In the genomic region with DNA sequence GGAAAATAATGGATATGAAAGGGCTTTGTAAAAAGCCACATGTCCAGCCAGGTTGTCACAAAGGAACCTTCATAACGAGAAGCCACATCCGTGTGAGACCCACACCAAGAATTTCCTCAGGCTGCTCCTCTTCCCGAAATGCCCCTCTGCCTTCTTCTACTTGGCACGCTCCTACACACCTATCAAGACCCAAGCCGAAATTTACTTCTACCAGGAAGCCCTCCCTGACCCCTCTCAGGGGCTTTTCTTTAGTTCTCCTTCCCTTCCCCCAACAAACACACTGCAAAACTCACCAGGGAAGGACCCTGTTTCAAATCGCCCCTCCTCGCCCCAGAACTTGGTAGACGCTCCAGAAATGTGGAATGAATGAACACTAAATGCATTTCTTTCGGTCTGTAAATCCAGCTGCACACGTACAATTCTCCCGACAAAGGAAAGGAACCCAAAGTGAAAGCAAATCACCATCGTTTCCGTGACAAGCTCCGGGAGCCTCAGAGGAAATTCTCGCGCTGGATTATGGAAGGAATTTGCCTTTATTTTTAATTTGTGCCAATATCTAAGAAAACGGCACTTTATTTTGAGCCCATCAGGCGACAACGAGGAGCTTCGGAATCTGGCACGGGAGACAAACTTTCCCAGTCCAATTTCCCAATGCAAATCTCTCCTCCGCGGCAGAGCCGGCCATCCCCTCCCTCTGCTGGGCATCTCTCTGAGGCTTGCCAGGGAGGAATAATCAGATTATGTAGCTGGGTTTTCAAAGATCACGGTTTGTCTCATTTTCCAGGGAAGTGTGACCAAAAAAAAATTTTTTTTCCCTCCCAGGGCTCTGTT, we compare ENCODE assay signal across 8 cellular contexts. TPM values are rescaled to one million over a fixed set of nuclear protein-coding genes. Genes with fewer than 3 reads are reported as not detected.
DNase-seq lines count a peak whose midpoint lies in the region; ATAC-seq, FAIRE-seq and TF ChIP-seq lines count a peak whose summit lies in the region.

No MANE protein-coding gene starts in this region.

- no peak for FAIRE-seq in H1 (lab: Jason Lieb, UNC)

- no peak overlapping the region for H3K23ac ChIP-seq in H1 (ENCODE audit: insufficient read length)

- H3K4me2 ChIP-seq in BLaER1 treated with 17β-estradiol and CSF1 and Interleukin-3, amounts not matched to agents 10 nM and 100 nM: peak overlapping the region; percentile 67 to 86 (median 81)
- peak overlapping the region; percentile 32 to 44; a peak in 1 of 4 replicates for H3K4me2 ChIP-seq in H1 (ENCODE audit: insufficient read depth in 1 of 2, low read depth in 2 of 2, low read length in 2 of 2)

- no peak overlapping the region for H2BK15ac ChIP-seq in H1 (ENCODE audit: low read length)

- POLR2A ChIA-PET in H1 (lab: Charles Lee; ENCODE audit: partially characterized antibody): interaction anchor here (0.5 to 1.1 kb wide), 4 partner anchors 9 to 243 kb away, joined by 3 read pairs; no protein-coding TSS in a partner anchor

- no peak overlapping the region for H2AK5ac ChIP-seq in H1 (ENCODE audit: low read depth, low read length)

- H3K4me3 Mint-ChIP-seq in nephron progenitor cell: peak overlapping the region; percentile 64

- no peak overlapping the region for H4K8ac ChIP-seq in H1 (ENCODE audit: extremely low read depth, insufficient read depth, low read length)

- no peaks in the 10 kb centered on the region for H3K9me3 ChIP-seq in BLaER1 treated with 17β-estradiol and CSF1 and Interleukin-3, amounts not matched to agents 10 nM and 100 nM (replicated peaks in 1 of 11)
- H3K9me3 ChIP-seq in H1 (ENCODE audit: insufficient read depth in 2 of 2, low read depth in 1 of 2, low read length in 1 of 2): no peaks in the 10 kb centered on the region

- H3K4me1 Mint-ChIP-seq in nephron progenitor cell: peaks cover 39% of the 10 kb centered on the region

- H3K27ac Mint-ChIP-seq in nephron progenitor cell: no peak overlapping the region

- TF ChIP-seq CTCF in NB4 (IDR thresholded peaks at IDR 0.05; ENCODE audit: low read depth, low read length): no peak
- no peak for TF ChIP-seq CTCF in H1 (IDR thresholded peaks at IDR 0.05; ENCODE audit: control extremely low read depth in 1 of 3, insufficient read depth in 1 of 3, low read depth in 1 of 3, low read length in 3 of 3)
- no peak for TF ChIP-seq CTCF in nephron progenitor cell (IDR thresholded peaks at IDR 0.05)

- CTCF ChIA-PET in H1 (lab: Charles Lee; ENCODE audit: partially characterized antibody): interaction anchor here (0.6 to 1.7 kb wide), 7 partner anchors 22 to 697 kb away, joined by 3 to 6 read pairs (median 3); no protein-coding TSS in a partner anchor

- H3K27me3 ChIP-seq in BLaER1 treated with 17β-estradiol and CSF1 and Interleukin-3, amounts not matched to agents 10 nM and 100 nM: peaks cover 46 to 73% (median 69%) of the 10 kb centered on the region in 11 experiments
- peaks cover 0 to 21% (median 17%) of the 10 kb centered on the region in 4 experiments; a peak in 6 of 7 replicates for H3K27me3 ChIP-seq in H1 (replicated peaks in 1 of 4; ENCODE audit: control insufficient read depth in 3 of 4, extremely low read depth in 1 of 4, insufficient read depth in 3 of 4, low read length in 3 of 4)

- H3K18ac ChIP-seq in H1 (ENCODE audit: extremely low read depth, low read length): no peak overlapping the region; the same call in 1 of the 2 replicates

- peak overlapping the region; percentile 42 to 72 (median 54) for H3K4me3 ChIP-seq in BLaER1 treated with 17β-estradiol and CSF1 and Interleukin-3, amounts not matched to agents 10 nM and 100 nM
- H3K4me3 ChIP-seq in NB4 (ENCODE audit: low read depth, low read length): peak overlapping the region; percentile 52
- H3K4me3 ChIP-seq in H1 (ENCODE audit: extremely low read depth in 1 of 4, insufficient read depth in 2 of 4, low read depth in 3 of 4, low read length in 4 of 4): no peak overlapping the region

- H2BK20ac ChIP-seq in H1 (ENCODE audit: low read length): no peak overlapping the region

- H3K27ac ChIP-seq in BLaER1 treated with 17β-estradiol and CSF1 and Interleukin-3, amounts not matched to agents 10 nM and 100 nM: no peak overlapping the region
- no peak overlapping the region for H3K27ac ChIP-seq in H1 (ENCODE audit: low read depth, low read length)

- no peak for TF ChIP-seq RAD21 in H1 (IDR thresholded peaks at IDR 0.05 in 1 of 2, conservative IDR thresholded peaks at IDR 0.05 in 1 of 2; ENCODE audit: low read depth in 2 of 2, low read length in 2 of 2)

- H2BK12ac ChIP-seq in H1 (ENCODE audit: low read depth, low read length): no peak overlapping the region

- H3K4ac ChIP-seq in H1 (replicated peaks; ENCODE audit: insufficient read length, low read depth, low read length): no peak overlapping the region

- ATAC-seq in GM18519 (IDR thresholded peaks at IDR 0.05; ENCODE audit: low FRiP score, unreplicated experiment) (no peak), GM21367 (IDR thresholded peaks at IDR 0.05; ENCODE audit: unreplicated experiment) (no peak)

- H2BK5ac ChIP-seq in H1 (ENCODE audit: low read depth, low read length): no peak overlapping the region

- no peak overlapping the region for H3K14ac ChIP-seq in H1 (ENCODE audit: insufficient read length)

- peaks cover 78% of the 10 kb centered on the region for H3K27me3 Mint-ChIP-seq in nephron progenitor cell (ENCODE audit: low read depth, poor library complexity)

- H3K9me3 Mint-ChIP-seq in nephron progenitor cell: no peaks in the 10 kb centered on the region

- H3K4me1 ChIP-seq in BLaER1 treated with 17β-estradiol and CSF1 and Interleukin-3, amounts not matched to agents 10 nM and 100 nM: peaks cover 18 to 47% (median 35%) of the 10 kb centered on the region in 10 experiments
- peaks cover 0 to 29% (median 16%) of the 10 kb centered on the region in 4 experiments; a peak in 6 of 7 replicates for H3K4me1 ChIP-seq in H1 (replicated peaks in 1 of 4; ENCODE audit: control insufficient read depth in 3 of 4, insufficient read depth in 4 of 4, low read length in 3 of 4)

- H2BK120ac ChIP-seq in H1 (replicated peaks; ENCODE audit: low read depth, low read length): no peak overlapping the region

- peaks cover 0 to 29% (median 15%) of the 10 kb centered on the region in 11 experiments; a peak in 13 of 22 replicates for H4K20me1 ChIP-seq in BLaER1 treated with 17β-estradiol and CSF1 and Interleukin-3, amounts not matched to agents 10 nM and 100 nM
- no peaks in the 10 kb centered on the region for H4K20me1 ChIP-seq in H1 (replicated peaks in 1 of 2; ENCODE audit: control insufficient read depth in 1 of 2, insufficient read depth in 2 of 2, low read length in 2 of 2)

- H4K91ac ChIP-seq in H1 (replicated peaks; ENCODE audit: insufficient read length, low read length): no peak overlapping the region

- peak overlapping the region; percentile 4 to 68 (median 49); a peak in 16 of 22 replicates for H3K9ac ChIP-seq in BLaER1 treated with 17β-estradiol and CSF1 and Interleukin-3, amounts not matched to agents 10 nM and 100 nM
- H3K9ac ChIP-seq in H1 (replicated peaks in 1 of 4; ENCODE audit: extremely low read depth in 1 of 4, low read depth in 3 of 4, low read length in 3 of 4): no peak overlapping the region

- no peaks in the 10 kb centered on the region for H3K79me1 ChIP-seq in H1 (ENCODE audit: low read depth, low read length)

- DNase-seq in NB4 (ENCODE audit: low read depth): no peak
- DNase-seq in H1 (ENCODE audit: low read depth in 1 of 2, low spot score in 2 of 2): no peak
- no peak for DNase-seq in nephron progenitor cell
- no peak for DNase-seq in NAMALWA (ENCODE audit: low spot score)
- DNase-seq in stimulated activated CD4-positive, alpha-beta T cell treated with anti-CD3 and anti-CD28 coated beads, Interleukin-2, amount 100 ng/mL, for 48 hours: no peak

- no peak overlapping the region for H3K56ac ChIP-seq in H1 (replicated peaks; ENCODE audit: insufficient read length, low read depth, low read length)

- peaks cover 15% of the 10 kb centered on the region; the same call in 1 of the 2 replicates for H3K23me2 ChIP-seq in H1 (ENCODE audit: low read depth, low read length)

- H2AFZ ChIP-seq in H1 (ENCODE audit: low read length): peak overlapping the region; percentile 0; the same call in 1 of the 2 replicates

- no peaks in the 10 kb centered on the region for H3K79me2 ChIP-seq in H1 (ENCODE audit: control insufficient read depth in 1 of 2, insufficient read depth in 2 of 2, low read length in 2 of 2)

- no peaks in the 10 kb centered on the region for H3K36me3 Mint-ChIP-seq in nephron progenitor cell (ENCODE audit: low read depth)

- H4K5ac ChIP-seq in H1 (ENCODE audit: insufficient read length, low read depth, low read length): no peak overlapping the region

- no peaks in the 10 kb centered on the region for H3K36me3 ChIP-seq in BLaER1 treated with 17β-estradiol and CSF1 and Interleukin-3, amounts not matched to agents 10 nM and 100 nM
- H3K36me3 ChIP-seq in H1 (ENCODE audit: control insufficient read depth in 2 of 4, insufficient read depth in 4 of 4, low read length in 3 of 4): no peaks in the 10 kb centered on the region

- no peak for TF ChIP-seq EP300 in H1 (IDR thresholded peaks at IDR 0.05; ENCODE audit: borderline replicate concordance in 1 of 2, low read depth in 2 of 2, low read length in 2 of 2)

- 75% methylated on average over 25 of the region's 25 CpGs; no CpG with 5 or more reads in 1 of the 2 experiments for WGBS in H1 (ENCODE audit: extremely low coverage in 1 of 2, insufficient coverage in 1 of 2, insufficient read length in 1 of 2, insufficient replicate concordance in 2 of 2, low coverage in 1 of 2, low lambda C conversion rate in 2 of 2, missing lambda C conversion rate in 1 of 2), 2 experiments

- TF ChIP-seq POLR2A in NB4 (IDR thresholded peaks at IDR 0.05; ENCODE audit: extremely low read depth, insufficient read length): no peak
- no peak for TF ChIP-seq POLR2A in H1 (IDR thresholded peaks at IDR 0.05; ENCODE audit: control extremely low read depth in 1 of 2, low read depth in 2 of 2, low read length in 2 of 2)

TF ChIP-seq in H1, 55 proteins besides CTCF, POLR2A, EP300 and RAD21 (continues in another document):
- no peak for TF ChIP-seq KDM4A (IDR thresholded peaks at IDR 0.05; ENCODE audit: low read depth, low read length, severe bottlenecking)
- TF ChIP-seq TAF7 (optimal IDR thresholded peaks at IDR 0.05; ENCODE audit: borderline replicate concordance, low read depth, low read length): no peak
- no peak for TF ChIP-seq POLR2AphosphoS5 (IDR thresholded peaks at IDR 0.05; ENCODE audit: low read depth, low read length)
- no peak for TF ChIP-seq CTBP2 (IDR thresholded peaks at IDR 0.05; ENCODE audit: borderline replicate concordance, insufficient read depth, insufficient read length, low read length)
- TF ChIP-seq RXRA (IDR thresholded peaks at IDR 0.05; ENCODE audit: insufficient read depth, low read depth, low read length): no peak

RNA-seq across cellular contexts. Expression of a gene that starts 13.2 kb away (rescaled TPM):
- total RNA-seq in H1 (2021; fragmentation: NEBNext Ultra II Directional; extraction: Animal tissue kit (Norgen Biotek cat#: 25700)): 5.4 and 5.8 TPM in 2 replicates
- polyA plus RNA-seq in H1 (2011; rRNA removed): 2.4 and 3.7 TPM in 2 replicates
- polyA plus RNA-seq in H1 (2011; cell fraction: cytosol; rRNA removed): 2.7 TPM
- polyA plus RNA-seq in H1 (2011; cell fraction: nucleus; rRNA removed): 3.0 TPM
- 4.3 to 5.6 TPM (median 5.0 TPM) in 4 replicates for polyA plus RNA-seq in H1 (2012, experiment 1 of 2)
- 3.5 TPM for polyA plus RNA-seq in H1 (2012, experiment 2 of 2)
- polyA plus RNA-seq in H1 (2013, experiment 1 of 2): 2.3 TPM
- 2.5 TPM for polyA plus RNA-seq in H1 (2013, experiment 2 of 2)
- 7.7 and 11.4 TPM in 2 replicates for polyA minus RNA-seq in H1 (2011; rRNA and poly(A)+ RNA removed)
- polyA minus RNA-seq in H1 (2011; cell fraction: cytosol; rRNA and poly(A)+ RNA removed): 2.6 TPM
- 2.2 TPM for polyA minus RNA-seq in H1 (2011; cell fraction: nucleus; rRNA and poly(A)+ RNA removed)

Comparison
In these comparisons a context has a peak if more than half of its experiments do, and no peak if none do; other contexts are left out.
1. H3K4me3 ChIP-seq: peak in BLaER1 treated with 17β-estradiol and CSF1 and Interleukin-3, amounts not matched to agents 10 nM and 100 nM (10 of 10) and NB4 (single experiment); none in H1 (0 of 4).
2. H3K9ac ChIP-seq: peak in BLaER1 treated with 17β-estradiol and CSF1 and Interleukin-3, amounts not matched to agents 10 nM and 100 nM (11 of 11); none in H1 (0 of 4).